Comparison of ENCODE assay signal across 8 cellular contexts in the genomic region with DNA sequence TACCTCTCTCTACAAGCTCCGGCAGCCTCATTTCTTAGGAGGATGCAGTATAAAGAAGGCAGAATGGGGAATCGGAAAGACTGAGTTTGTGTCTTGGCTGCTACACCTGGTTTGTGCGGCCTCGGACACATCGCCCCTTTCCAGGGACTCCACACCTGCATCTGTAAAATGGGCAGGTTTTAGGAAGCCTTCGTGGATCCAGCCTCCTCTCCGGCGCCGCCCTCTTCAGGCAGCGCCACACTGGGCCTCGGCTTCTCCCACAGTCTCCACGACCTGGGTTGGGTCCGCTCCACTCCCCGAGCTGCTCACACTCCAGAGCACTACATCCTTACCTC. TPM values are rescaled to one million over a fixed set of nuclear protein-coding genes. Genes with fewer than 3 reads are reported as not detected.
A peak's percentile ranks its signal among the peaks of the same experiment; 100 is the strongest.
DNase-seq lines count a peak whose midpoint lies in the region; ATAC-seq lines count a peak whose summit lies in the region.

No MANE protein-coding gene starts in this region.

- peaks cover 0 to 27% (median 21%) of the 10 kb centered on the region in 5 donors for H3K4me1 ChIP-seq in subcutaneous abdominal adipose tissue (ENCODE audit: control insufficient read depth in 5 of 5, insufficient read depth in 5 of 5, low read length in 5 of 5)

- H3K36me3 ChIP-seq in subcutaneous abdominal adipose tissue (ENCODE audit: control insufficient read depth in 5 of 5, insufficient read depth in 5 of 5, low read length in 5 of 5), result peaks cover 8 to 20% (median 12%) of the 10 kb centered on the region in 5 donors

- peak overlapping the region; percentile 20 to 92 (median 70) for H3K9ac ChIP-seq in subcutaneous abdominal adipose tissue (ENCODE audit: low read length in 5 of 5)

- H3K4me1 Mint-ChIP-seq in activated naive CD8-positive, alpha-beta T cell (ENCODE audit: low read depth), result peaks cover 39% of the 10 kb centered on the region
- peaks cover 36 to 39% of the 10 kb centered on the region in 2 donors for H3K4me1 Mint-ChIP-seq in immature natural killer cell

- H3K4me3 Mint-ChIP-seq in activated naive CD8-positive, alpha-beta T cell, result peak overlapping the region; percentile 100
- H3K4me3 Mint-ChIP-seq in immature natural killer cell, result peak overlapping the region; percentile 90 to 99 (median 96)

- peak overlapping the region; percentile 63 for H3K27ac ChIP-seq in subcutaneous abdominal adipose tissue (ENCODE audit: low read depth, low read length)

- ATAC-seq in GM19035 (IDR thresholded peaks at IDR 0.05; ENCODE audit: unreplicated experiment), result peak; percentile 15
- peak; percentile 3 for ATAC-seq in HG03064 (IDR thresholded peaks at IDR 0.05; ENCODE audit: low read depth, unreplicated experiment)

- H3K27me3 Mint-ChIP-seq in activated naive CD8-positive, alpha-beta T cell, result no peaks in the 10 kb centered on the region
- peaks cover 5 to 12% (median 12%) of the 10 kb centered on the region in 3 donors for H3K27me3 Mint-ChIP-seq in immature natural killer cell (ENCODE audit: low read depth in 3 of 3)

- no peaks in the 10 kb centered on the region for H3K27me3 ChIP-seq in subcutaneous abdominal adipose tissue (ENCODE audit: control insufficient read depth in 5 of 5, insufficient read depth in 4 of 5, low read length in 5 of 5)

- DNase-seq in immature natural killer cell, result no peak
- no peak for DNase-seq in Ammon's horn (ENCODE audit: low spot score)
- DNase-seq in EL, result no peak
- DNase-seq in stimulated activated CD4-positive, alpha-beta T cell treated with anti-CD3 and anti-CD28 coated beads, Interleukin-15, amount 100 ng/mL, for 24 hours, result no peak

- no peaks in the 10 kb centered on the region for H3K9me3 Mint-ChIP-seq in activated naive CD8-positive, alpha-beta T cell (ENCODE audit: low read depth)
- no peaks in the 10 kb centered on the region for H3K9me3 Mint-ChIP-seq in immature natural killer cell

- H3K9me3 ChIP-seq in subcutaneous abdominal adipose tissue (ENCODE audit: control insufficient read depth in 5 of 5, low read length in 5 of 5), result no peaks in the 10 kb centered on the region

- H3K36me3 Mint-ChIP-seq in activated naive CD8-positive, alpha-beta T cell, result peaks cover 2% of the 10 kb centered on the region
- peaks cover 0 to 4% (median 4%) of the 10 kb centered on the region in 3 donors for H3K36me3 Mint-ChIP-seq in immature natural killer cell

- H3K27ac Mint-ChIP-seq in activated naive CD8-positive, alpha-beta T cell, result peak overlapping the region; percentile 97
- peak overlapping the region; percentile 86 to 95 (median 90) for H3K27ac Mint-ChIP-seq in immature natural killer cell

- peak overlapping the region; percentile 88 to 97 (median 92) for H3K4me3 ChIP-seq in subcutaneous abdominal adipose tissue (ENCODE audit: low read depth in 1 of 5, low read length in 5 of 5)

RNA-seq across cellular contexts. Expression of a gene that starts 0.3 kb away (rescaled TPM):
- 10 to 100 TPM; 21.7 to 29.0 (median 27.6) TPM for polyA plus RNA-seq in immature natural killer cell
